Comparison of ENCODE assay signal across 13 cellular contexts in the genomic region with DNA sequence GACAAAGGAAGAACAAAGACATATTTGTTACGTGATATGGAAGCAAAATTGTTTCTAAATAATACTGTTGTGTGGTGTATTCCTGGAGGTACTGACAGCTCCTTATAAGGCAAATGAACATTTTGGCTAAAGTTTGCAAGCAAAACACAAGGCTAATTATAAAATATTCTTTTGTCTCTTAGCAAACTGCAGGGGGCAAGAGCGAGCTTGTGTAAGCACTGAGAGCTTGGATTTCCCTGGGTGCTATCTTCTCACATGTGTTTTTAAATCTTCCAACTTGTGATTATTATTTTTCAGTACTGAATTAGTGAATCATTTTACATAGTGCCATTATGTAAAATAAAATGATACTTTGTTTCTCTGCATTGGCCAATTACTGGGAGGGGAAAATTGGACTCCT.
DNase-seq lines count a peak whose midpoint lies in the region; ATAC-seq, FAIRE-seq and TF ChIP-seq lines count a peak whose summit lies in the region.
"Had no signal": no experiment of that assay in that cellular context is flagged by ENCODE, and none has a peak within 500 bp of the region (broad histone marks: within the 10 kb centered on the region; RNA-seq: fewer than 3 reads in every experiment).

No MANE protein-coding gene starts in this region.

- no peak overlapping the region for H3K4me3 Mint-ChIP-seq in activated naive CD8-positive, alpha-beta T cell treated with anti-CD3 and anti-CD28 coated beads, Interleukin-2, amount 50 U/mL, for 24 hours
- H3K4me3 Mint-ChIP-seq: memory B cell had no signal

- peak; percentile 5 for DNase-seq in NCI-H510A treated with DMSO at 0.1 percent for 48 hours (lab: John Stamatoyannopoulos, UW)
- DNase-seq in NCI-H510A (lab: John Stamatoyannopoulos, UW), result no peak
- DNase-seq in NCI-H524 treated with DMSO at 0.1 percent for 48 hours (lab: John Stamatoyannopoulos, UW), result peak; percentile 20
- no peak for DNase-seq in epithelial cell of esophagus (ENCODE audit: low read depth)
- DNase-seq in small intestine, result peak; percentile 28
- no peak for DNase-seq in activated naive CD8-positive, alpha-beta T cell treated with anti-CD3 and anti-CD28 coated beads, Interleukin-2, amount 50 U/mL, for 24 hours
- DNase-seq in HTR-8/SVneo (ENCODE audit: insufficient read length, low spot score), result no peak
- DNase-seq in NCI-H1436 (lab: John Stamatoyannopoulos, UW), result no peak
- DNase-seq: activated CD4-positive, alpha-beta T cell treated with anti-CD3 and anti-CD28 coated beads for 4 hours; activated T-cell treated with anti-CD3 and anti-CD28 coated beads for 4 hours; NCI-H1436 treated with DMSO at 0.1 percent for 48 hours had no signal

- H3K36me3 Mint-ChIP-seq in activated naive CD8-positive, alpha-beta T cell treated with anti-CD3 and anti-CD28 coated beads, Interleukin-2, amount 50 U/mL, for 24 hours (ENCODE audit: low read depth), result no peaks in the 10 kb centered on the region
- H3K36me3 Mint-ChIP-seq: memory B cell had no signal

- H3K4me1 Mint-ChIP-seq in activated naive CD8-positive, alpha-beta T cell treated with anti-CD3 and anti-CD28 coated beads, Interleukin-2, amount 50 U/mL, for 24 hours, result peaks cover 3% of the 10 kb centered on the region
- H3K4me1 Mint-ChIP-seq: memory B cell had no signal

- peaks cover 3% of the 10 kb centered on the region for H3K27me3 Mint-ChIP-seq in activated naive CD8-positive, alpha-beta T cell treated with anti-CD3 and anti-CD28 coated beads, Interleukin-2, amount 50 U/mL, for 24 hours
- H3K27me3 Mint-ChIP-seq: memory B cell had no signal

- H3K27ac Mint-ChIP-seq in activated naive CD8-positive, alpha-beta T cell treated with anti-CD3 and anti-CD28 coated beads, Interleukin-2, amount 50 U/mL, for 24 hours, result no peak overlapping the region
- H3K27ac Mint-ChIP-seq: memory B cell had no signal

- FAIRE-seq in small intestine (lab: Jason Lieb, UNC) (no peak), HTR-8/SVneo (lab: Jason Lieb, UNC) (no peak)

- peak; percentile 10 for TF ChIP-seq CTCF in epithelial cell of esophagus (IDR thresholded peaks at IDR 0.05; ENCODE audit: insufficient read depth, low read depth, low read length, missing control alignments)

- no peaks in the 10 kb centered on the region for H3K4me1 ChIP-seq in small intestine (ENCODE audit: control insufficient read depth in 2 of 2, insufficient read depth in 1 of 2, low read depth in 1 of 2, low read length in 1 of 2)
- H3K4me1 ChIP-seq: esophagus muscularis mucosa had no signal

- ATAC-seq in activated naive CD8-positive, alpha-beta T cell treated with anti-CD3 and anti-CD28 coated beads, Interleukin-2, amount 50 U/mL, for 24 hours, result no peak

- no peaks in the 10 kb centered on the region for H3K36me3 ChIP-seq in small intestine (ENCODE audit: control insufficient read depth in 2 of 2, insufficient read depth in 2 of 2, low read length in 2 of 2)
- H3K36me3 ChIP-seq: esophagus muscularis mucosa had no signal

- H3K4me3 ChIP-seq in epithelial cell of esophagus (ENCODE audit: low read length), result no peak overlapping the region
- no peak overlapping the region for H3K4me3 ChIP-seq in small intestine (ENCODE audit: low read depth in 1 of 2, low read length in 2 of 2)
- H3K4me3 ChIP-seq: esophagus muscularis mucosa had no signal

- H3K9me3 Mint-ChIP-seq in activated naive CD8-positive, alpha-beta T cell treated with anti-CD3 and anti-CD28 coated beads, Interleukin-2, amount 50 U/mL, for 24 hours, result peaks cover 3% of the 10 kb centered on the region

- H3K27me3 ChIP-seq in small intestine (ENCODE audit: control insufficient read depth in 2 of 2, insufficient read depth in 2 of 2, low read length in 2 of 2), result peaks cover 0 to 2% of the 10 kb centered on the region in 2 donors
- H3K27me3 ChIP-seq: esophagus muscularis mucosa had no signal

- no peak overlapping the region for H3K27ac ChIP-seq in small intestine (ENCODE audit: low read depth in 1 of 2, low read length in 1 of 2)
- H3K27ac ChIP-seq: esophagus muscularis mucosa had no signal

- 28 to 46% (median 41%) methylated on average over 2 of the region's 2 CpGs for WGBS in small intestine, 3 donors

- no peaks in the 10 kb centered on the region for H3K9me3 ChIP-seq in small intestine (ENCODE audit: control insufficient read depth, low read depth)
- H3K9me3 ChIP-seq: esophagus muscularis mucosa had no signal

Comparison
In these comparisons a context has a peak if more than half of its experiments do, and no peak if none do; other contexts are left out.
1. DNase-seq: peak in NCI-H510A treated with DMSO at 0.1 percent for 48 hours (single experiment), NCI-H524 treated with DMSO at 0.1 percent for 48 hours (single experiment) and small intestine (single experiment); none in NCI-H510A (single experiment), epithelial cell of esophagus (single experiment), activated naive CD8-positive, alpha-beta T cell treated with anti-CD3 and anti-CD28 coated beads, Interleukin-2, amount 50 U/mL, for 24 hours (single experiment), HTR-8/SVneo (single experiment) and NCI-H1436 (single experiment).